8 cellular contexts compared by ENCODE assay signal in genomic region chr1:145093517-145094149, GRCh38. TPM values are rescaled to one million over a fixed set of nuclear protein-coding genes. Genes with fewer than 3 reads are reported as not detected.
DNase-seq lines count a peak whose midpoint lies in the region; ATAC-seq and TF ChIP-seq lines count a peak whose summit lies in the region.
"Not testable (repeated sequence)": the region's sequence is repeated elsewhere in the genome, so short reads cannot be mapped to it uniquely, and the experiment has no call there.

No MANE protein-coding gene starts in this region.

- not testable (repeated sequence) for H3K36me3 ChIP-seq in MG63; lower lobe of right lung; urinary bladder (ENCODE audit: insufficient read depth)

- DNase-seq in EH (ENCODE audit: low read depth) (peak; percentile 30), MG63 (peak; percentile 76), astrocyte of the spinal cord (ENCODE audit: low read depth, low spot score) (peak; percentile 5), foreskin melanocyte (peak; percentile 6), lower lobe of right lung (peak; percentile 70), progenitor cell of endocrine pancreas (ENCODE audit: low spot score, unreplicated experiment) (peak; percentile 14)
- peak; percentile 3 for DNase-seq in activated CD4-positive, alpha-beta T cell treated with anti-CD3 and anti-CD28 coated beads, Interleukin-2, amount 50 U/mL, for 1 hour

- TF ChIP-seq CTCF in astrocyte of the spinal cord (IDR thresholded peaks at IDR 0.05; ENCODE audit: low read depth, low read length); lower lobe of right lung (IDR thresholded peaks at IDR 0.05); progenitor cell of endocrine pancreas (IDR thresholded peaks at IDR 0.05; ENCODE audit: unreplicated experiment): not testable (repeated sequence)

- peak overlapping the region; percentile 78 for H3K4me3 Mint-ChIP-seq in progenitor cell of endocrine pancreas (ENCODE audit: low read depth)

- intact Hi-C loops in lower lobe of right lung (cut with DNase I) = not testable (repeated sequence)

- not testable (repeated sequence) for H3K9me3 Mint-ChIP-seq in progenitor cell of endocrine pancreas (ENCODE audit: low read depth)

- H3K27ac ChIP-seq in lower lobe of right lung = peak overlapping the region; percentile 73
- H3K27ac ChIP-seq in urinary bladder (ENCODE audit: low read depth) = not testable (repeated sequence)

- ATAC-seq in lower lobe of right lung = not testable (repeated sequence)

- H3K27me3 Mint-ChIP-seq in progenitor cell of endocrine pancreas = not testable (repeated sequence)

- H3K4me3 ChIP-seq in MG63 = peak overlapping the region; percentile 49
- H3K4me3 ChIP-seq in astrocyte of the spinal cord (ENCODE audit: low read depth, low read length) = peak overlapping the region; percentile 37
- peak overlapping the region; percentile 56 for H3K4me3 ChIP-seq in lower lobe of right lung
- peak overlapping the region; percentile 22 for H3K4me3 ChIP-seq in urinary bladder (ENCODE audit: low read depth, low read length)

- not testable (repeated sequence) for H3K27ac Mint-ChIP-seq in progenitor cell of endocrine pancreas

- H3K4me1 ChIP-seq in lower lobe of right lung; urinary bladder (ENCODE audit: insufficient read depth): not testable (repeated sequence)

- not testable (repeated sequence) for H3K36me3 Mint-ChIP-seq in progenitor cell of endocrine pancreas (ENCODE audit: insufficient read depth)

- in situ Hi-C loops in astrocyte of the spinal cord (cut with HindIII; ENCODE audit: low sequenced_read_pairs) = not testable (repeated sequence)

- 0% methylated on average over 20 of the region's 47 CpGs for WGBS in urinary bladder

- not testable (repeated sequence) for H3K27me3 ChIP-seq in MG63; lower lobe of right lung (ENCODE audit: low read depth)

- H3K4me1 Mint-ChIP-seq in progenitor cell of endocrine pancreas (ENCODE audit: low read depth) = not testable (repeated sequence)

- H3K9me3 ChIP-seq in MG63, lower lobe of right lung: not testable (repeated sequence)

RNA-seq across cellular contexts. Expression of gene SRGAP2B, which starts 1.5 kb away (rescaled TPM):
- total RNA-seq in MG63 (2014; rRNA removed; shearing (Covaris generic); ENCODE audit: low replicate concordance) = 4.9 and 5.6 TPM in 2 replicates
- total RNA-seq in lower lobe of right lung (37.4 TPM), progenitor cell of endocrine pancreas (16.2 and 18.6 TPM in 2 replicates), urinary bladder (26.9 TPM)
- polyA plus RNA-seq in urinary bladder = 17.6 TPM

RNA-seq across cellular contexts. Expression of gene FAM72D, which starts 2.1 kb away (rescaled TPM):
- 7.5 and 8.0 TPM in 2 replicates for total RNA-seq in MG63 (2014; rRNA removed; shearing (Covaris generic); ENCODE audit: low replicate concordance)
- 0.77 TPM for total RNA-seq in lower lobe of right lung
- 1.0 and 1.9 TPM in 2 replicates for total RNA-seq in progenitor cell of endocrine pancreas
- total RNA-seq in urinary bladder = 0.85 TPM
- polyA plus RNA-seq in urinary bladder = 0.25 TPM

Comparison
In these comparisons a context has a peak if more than half of its experiments do, and no peak if none do; other contexts are left out.
1. DNase-seq: peak in every context shown above with its lines; median percentile 76 in MG63; 70 in lower lobe of right lung; 30 in EH; 14 in progenitor cell of endocrine pancreas; 6 in foreskin melanocyte; 5 in astrocyte of the spinal cord; 3 in activated CD4-positive, alpha-beta T cell treated with anti-CD3 and anti-CD28 coated beads, Interleukin-2, amount 50 U/mL, for 1 hour.